12 cellular contexts compared by ENCODE assay signal in the genomic region with DNA sequence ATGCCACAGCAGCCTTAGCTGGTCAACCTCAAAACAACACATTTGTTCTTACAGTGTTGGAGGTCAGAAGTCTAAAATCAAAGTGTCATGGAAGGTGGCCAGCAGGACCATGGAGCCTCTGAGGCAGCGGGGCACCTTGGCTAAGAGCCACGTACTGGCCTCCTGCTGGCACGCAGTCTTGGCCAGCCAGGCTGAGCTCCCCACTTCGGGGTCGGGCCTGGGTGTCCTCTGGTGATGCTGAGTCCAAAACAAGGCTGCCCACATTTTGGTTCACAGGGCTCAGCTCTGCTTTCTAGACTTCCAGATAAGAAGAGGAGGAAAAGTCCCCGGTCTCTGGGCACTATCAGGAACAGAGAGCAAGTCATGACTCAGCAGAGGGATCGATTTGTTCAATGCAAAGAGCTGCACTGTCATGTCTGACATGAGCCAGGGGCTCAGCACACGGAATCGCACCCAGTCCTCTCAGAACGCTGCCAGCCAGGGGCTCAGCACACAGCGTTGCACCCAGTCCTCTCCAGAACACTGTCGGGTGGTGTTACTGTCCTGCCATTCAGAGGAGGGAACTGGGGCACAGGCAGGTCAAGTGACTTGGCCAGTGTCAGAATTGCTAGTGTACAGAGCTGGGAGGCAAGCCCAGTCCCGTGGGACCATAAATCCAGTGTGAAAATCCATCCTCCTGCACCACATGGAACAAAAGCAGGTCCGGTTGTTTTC. TPM values are rescaled to one million over a fixed set of nuclear protein-coding genes. Genes with fewer than 3 reads are reported as not detected.
DNase-seq lines count a peak whose midpoint lies in the region; ATAC-seq, FAIRE-seq and TF ChIP-seq lines count a peak whose summit lies in the region.
"Had no signal": no experiment of that assay in that cellular context is flagged by ENCODE, and none has a peak within 500 bp of the region (broad histone marks: within the 10 kb centered on the region; RNA-seq: fewer than 3 reads in every experiment).

No MANE protein-coding gene starts in this region.

- H3K27ac ChIP-seq in astrocyte (ENCODE audit: low read depth, low read length) (no peak overlapping the region), HepG2 (ENCODE audit: extremely low read length, insufficient read depth, low read length) (no peak overlapping the region)

- peak; percentile 78 for ATAC-seq in HepG2
- ATAC-seq in stimulated activated naive B cell treated with anti-CD40 and anti-IgM and Interleukin-4, amounts not matched to agents 10 μg/mL and 1 μg/mL and 100 μg/mL, for 72 hours (replicated peaks) = no peak

- no peaks in the 10 kb centered on the region for H3K9me3 ChIP-seq in astrocyte (ENCODE audit: insufficient read depth, low read depth, low read length)
- H3K9me3 ChIP-seq in HepG2 (ENCODE audit: low read length) = no peaks in the 10 kb centered on the region

- CTCF ChIA-PET in HepG2 (lab: Yijun Ruan, JAX; ENCODE audit: low intra/inter-chr PET ratio, low total read pairs) = no interaction called here

- TF ChIP-seq CTCF in astrocyte (IDR thresholded peaks at IDR 0.05; ENCODE audit: insufficient read depth, low read depth, low read length) (no peak), HepG2 (CRISPR knock-in tag; IDR thresholded peaks at IDR 0.05) (no peak)

- TF ChIP-seq POLR2A in HepG2 (IDR thresholded peaks at IDR 0.05; ENCODE audit: insufficient read depth in 1 of 2, low read depth in 2 of 2, low read length in 2 of 2) = no peak

- in situ Hi-C loops in HepG2 (cut with HindIII; ENCODE audit: extremely low pct_ligation_motif_present, low pct_unique_long_range_greater_than_20kb) = no loop called here

- WGBS in HepG2 (ENCODE audit: low lambda C conversion rate) = 15% methylated on average over 4 of the region's 14 CpGs

- peaks cover 4% of the 10 kb centered on the region for H4K20me1 ChIP-seq in astrocyte (ENCODE audit: insufficient read depth, low read length)
- no peaks in the 10 kb centered on the region for H4K20me1 ChIP-seq in HepG2 (ENCODE audit: insufficient read depth, low read length)

- H3K36me3 ChIP-seq in astrocyte (ENCODE audit: insufficient read depth, low read length) (no peaks in the 10 kb centered on the region), HepG2 (replicated peaks in 1 of 2; ENCODE audit: control insufficient read depth in 1 of 2, insufficient read depth in 2 of 2, low read length in 2 of 2) (no peaks in the 10 kb centered on the region)

- peak overlapping the region; percentile 70 for H3K27ac Mint-ChIP-seq in activated CD4-positive, alpha-beta T cell treated with anti-CD3 and anti-CD28 coated beads, Interleukin-2, amount 10 ng/mL, durations not matched to agents 24 days and 14 days
- peak overlapping the region; percentile 66 for H3K27ac Mint-ChIP-seq in astrocyte (ENCODE audit: unreplicated experiment)
- peak overlapping the region; percentile 79 for H3K27ac Mint-ChIP-seq in stimulated activated naive B cell treated with anti-CD40 and anti-IgM and Interleukin-4, amounts not matched to agents 10 μg/mL and 1 μg/mL and 100 μg/mL, for 72 hours

- no peak overlapping the region for H3K4me3 ChIP-seq in astrocyte (ENCODE audit: insufficient read depth, low read depth, low read length)
- H3K4me3 ChIP-seq in HepG2 (replicated peaks in 1 of 3; ENCODE audit: insufficient read depth in 1 of 3, low read depth in 2 of 3, low read length in 3 of 3) = peak overlapping the region in 1 of 3 experiments; percentile 24; a peak in 1 of 6 replicates

- H3K4me3 Mint-ChIP-seq in activated CD4-positive, alpha-beta T cell treated with anti-CD3 and anti-CD28 coated beads, Interleukin-2, amount 10 ng/mL, durations not matched to agents 24 days and 14 days = peak overlapping the region; percentile 87
- no peak overlapping the region for H3K4me3 Mint-ChIP-seq in astrocyte (ENCODE audit: unreplicated experiment)
- peak overlapping the region; percentile 91 to 98 for H3K4me3 Mint-ChIP-seq in stimulated activated naive B cell treated with anti-CD40 and anti-IgM and Interleukin-4, amounts not matched to agents 10 μg/mL and 1 μg/mL and 100 μg/mL, for 72 hours

- H3K27me3 Mint-ChIP-seq in activated CD4-positive, alpha-beta T cell treated with anti-CD3 and anti-CD28 coated beads, Interleukin-2, amount 10 ng/mL, durations not matched to agents 24 days and 14 days = no peaks in the 10 kb centered on the region
- H3K27me3 Mint-ChIP-seq in astrocyte (ENCODE audit: low read depth, unreplicated experiment) = no peaks in the 10 kb centered on the region
- no peaks in the 10 kb centered on the region for H3K27me3 Mint-ChIP-seq in stimulated activated naive B cell treated with anti-CD40 and anti-IgM and Interleukin-4, amounts not matched to agents 10 μg/mL and 1 μg/mL and 100 μg/mL, for 72 hours

- BruUV-seq in HepG2 (replicated peaks; lab: Mats Ljungman, UMichigan) = no TSS peak

- H2AFZ ChIP-seq in astrocyte (ENCODE audit: low read depth, low read length) (no peak overlapping the region), HepG2 (ENCODE audit: low read length) (no peak overlapping the region)

- no peak for TF ChIP-seq EP300 in HepG2 (IDR thresholded peaks at IDR 0.05; ENCODE audit: low read depth in 2 of 2, low read length in 2 of 2)
- TF ChIP-seq EP300 in HepG2 (CRISPR knock-in tag; IDR thresholded peaks at IDR 0.05; ENCODE audit: borderline replicate concordance) = no peak

- no peak overlapping the region for H3K4me2 ChIP-seq in astrocyte (ENCODE audit: low read length)
- H3K4me2 ChIP-seq in HepG2 (ENCODE audit: low read depth, low read length) = peak overlapping the region; percentile 56

- H3K36me3 Mint-ChIP-seq in activated CD4-positive, alpha-beta T cell treated with anti-CD3 and anti-CD28 coated beads, Interleukin-2, amount 10 ng/mL, durations not matched to agents 24 days and 14 days (ENCODE audit: low read depth) = peaks cover 29% of the 10 kb centered on the region
- peaks cover 17% of the 10 kb centered on the region for H3K36me3 Mint-ChIP-seq in astrocyte (ENCODE audit: low read depth, unreplicated experiment)
- H3K36me3 Mint-ChIP-seq in stimulated activated naive B cell treated with anti-CD40 and anti-IgM and Interleukin-4, amounts not matched to agents 10 μg/mL and 1 μg/mL and 100 μg/mL, for 72 hours = peaks cover 21 to 26% of the 10 kb centered on the region in 2 donors

- no peak for DNase-seq in activated CD4-positive, alpha-beta T cell treated with anti-CD3 and anti-CD28 coated beads, Interleukin-2, amount 10 ng/mL, durations not matched to agents 24 days and 14 days
- DNase-seq in activated CD4-positive, alpha-beta T cell treated with anti-CD3 and anti-CD28 coated beads for 48 hours = no peak
- DNase-seq in astrocyte (ENCODE audit: low read depth) = no peak
- DNase-seq in HepG2 (ENCODE audit: low spot score) = peak; percentile 12
- no peak for DNase-seq in stimulated activated naive B cell treated with anti-CD40 and anti-IgM and Interleukin-4, amounts not matched to agents 10 μg/mL and 1 μg/mL and 100 μg/mL, for 72 hours
- DNase-seq in kidney tubule cell (ENCODE audit: low spot score) = no peak
- no peak for DNase-seq in NCI-H1092 (lab: John Stamatoyannopoulos, UW)
- no peak for DNase-seq in HK-2 (ENCODE audit: unreplicated experiment)
- DNase-seq: ACHN; activated naive CD4-positive, alpha-beta T cell treated with Interleukin-2 at 50 U/mL for 16 hours; MM.1S; stimulated activated CD4-positive, alpha-beta T cell treated with anti-CD3 and anti-CD28 coated beads, Interleukin-4, amount 100 ng/mL, for 1 hour had no signal

- no peak for TF ChIP-seq RAD21 in HepG2 (CRISPR knock-in tag; IDR thresholded peaks at IDR 0.05)

- H3K9ac ChIP-seq in astrocyte (ENCODE audit: low read length) (no peak overlapping the region), HepG2 (ENCODE audit: insufficient read depth, low read depth, low read length) (no peak overlapping the region)

- POLR2A ChIA-PET in HepG2 (lab: Yijun Ruan, JAX) = no interaction called here

- H3K79me2 ChIP-seq in astrocyte (ENCODE audit: insufficient read depth, low read length) (no peaks in the 10 kb centered on the region), HepG2 (ENCODE audit: insufficient read depth, low read length) (no peaks in the 10 kb centered on the region)

- H3K4me1 Mint-ChIP-seq in activated CD4-positive, alpha-beta T cell treated with anti-CD3 and anti-CD28 coated beads, Interleukin-2, amount 10 ng/mL, durations not matched to agents 24 days and 14 days = peaks cover 47% of the 10 kb centered on the region
- peaks cover 8% of the 10 kb centered on the region for H3K4me1 Mint-ChIP-seq in astrocyte (ENCODE audit: low read depth, unreplicated experiment)
- H3K4me1 Mint-ChIP-seq in stimulated activated naive B cell treated with anti-CD40 and anti-IgM and Interleukin-4, amounts not matched to agents 10 μg/mL and 1 μg/mL and 100 μg/mL, for 72 hours = peaks cover 42 to 60% of the 10 kb centered on the region in 2 donors

- FAIRE-seq in astrocyte (lab: Jason Lieb, UNC) (no peak), HepG2 (lab: Jason Lieb, UNC) (no peak)

- H3K9me3 Mint-ChIP-seq in activated CD4-positive, alpha-beta T cell treated with anti-CD3 and anti-CD28 coated beads, Interleukin-2, amount 10 ng/mL, durations not matched to agents 24 days and 14 days = no peaks in the 10 kb centered on the region
- H3K9me3 Mint-ChIP-seq in astrocyte (ENCODE audit: unreplicated experiment) = no peaks in the 10 kb centered on the region
- H3K9me3 Mint-ChIP-seq in stimulated activated naive B cell treated with anti-CD40 and anti-IgM and Interleukin-4, amounts not matched to agents 10 μg/mL and 1 μg/mL and 100 μg/mL, for 72 hours = no peaks in the 10 kb centered on the region

- peaks cover 8% of the 10 kb centered on the region for H3K4me1 ChIP-seq in astrocyte (ENCODE audit: insufficient read depth, low read length)
- peaks cover 17% of the 10 kb centered on the region for H3K4me1 ChIP-seq in HepG2 (ENCODE audit: insufficient read depth, low read length)

- intact Hi-C loops in activated CD4-positive, alpha-beta T cell treated with anti-CD3 and anti-CD28 coated beads, Interleukin-2, amount 10 ng/mL, durations not matched to agents 24 days and 14 days (cut with micrococcal nuclease) = no loop called here
- intact Hi-C loops in HepG2 (cut with micrococcal nuclease; ENCODE audit: unreplicated experiment) = no loop called here

- no peaks in the 10 kb centered on the region for H3K27me3 ChIP-seq in astrocyte (ENCODE audit: insufficient read depth, low read length)
- H3K27me3 ChIP-seq in HepG2 (ENCODE audit: control insufficient read depth in 1 of 2, insufficient read depth in 2 of 2, low read length in 2 of 2) = no peaks in the 10 kb centered on the region

RNA-seq across cellular contexts. Expression of a gene that starts 2.5 kb away (rescaled TPM):
- 46.4 and 51.6 TPM in 2 replicates for total RNA-seq in activated CD4-positive, alpha-beta T cell treated with anti-CD3 and anti-CD28 coated beads, Interleukin-2, amount 10 ng/mL, durations not matched to agents 24 days and 14 days
- total RNA-seq in astrocyte = 9.0 and 9.4 TPM in 2 replicates
- total RNA-seq in HepG2 (2016; rRNA removed; fragmentation: Illumina TruSeq; extraction: Trizol) = 0.40 and 0.56 TPM in 2 replicates
- not detected in 2 replicates for total RNA-seq in HepG2 (2016; cell fraction: cytosol; rRNA removed; fragmentation: Illumina TruSeq; extraction: Trizol; ENCODE audit: low read depth)
- 0.26 TPM in 1 of 2 replicates, not detected in the other for total RNA-seq in HepG2 (2016; cell fraction: insoluble cytoplasmic fraction; rRNA removed; fragmentation: Illumina TruSeq; extraction: Trizol)
- total RNA-seq in HepG2 (2016; cell fraction: membrane; rRNA removed; fragmentation: Illumina TruSeq; extraction: Trizol) = 0.48 TPM in 1 of 2 replicates, not detected in the other
- 0.41 and 0.59 TPM in 2 replicates for total RNA-seq in HepG2 (2016; cell fraction: nucleus; rRNA removed; fragmentation: Illumina TruSeq; extraction: Trizol)
- polyA plus RNA-seq in HepG2 (2011; rRNA removed) = 1.4 and 1.6 TPM in 2 replicates
- polyA plus RNA-seq in HepG2 (2011; cell fraction: cytosol; rRNA removed) = 0.46 and 0.60 TPM in 2 replicates
- 3.3 and 4.3 TPM in 2 replicates for polyA plus RNA-seq in HepG2 (2011; cell fraction: nucleus; rRNA removed)
- 2.2 and 2.8 TPM in 2 replicates for polyA plus RNA-seq in HepG2 (2012)
- 0.15 and 0.23 TPM in 2 replicates for polyA plus RNA-seq in HepG2 (2016; cell fraction: cytosol; fragmentation: Illumina TruSeq; extraction: Trizol; ENCODE audit: low read depth)
- 0.28 and 0.61 TPM in 2 replicates for polyA plus RNA-seq in HepG2 (2016; cell fraction: insoluble cytoplasmic fraction; fragmentation: Illumina TruSeq; extraction: Trizol; ENCODE audit: low read depth)
- 0.21 and 0.37 TPM in 2 replicates for polyA plus RNA-seq in HepG2 (2016; cell fraction: membrane; fragmentation: Illumina TruSeq; extraction: Trizol; ENCODE audit: low read depth)
- 1.3 and 2.3 TPM in 2 replicates for polyA plus RNA-seq in HepG2 (2016; cell fraction: nucleus; fragmentation: Illumina TruSeq; extraction: Trizol; ENCODE audit: insufficient read depth, low read depth)
- 1.6 and 2.5 TPM in 2 replicates for polyA minus RNA-seq in HepG2 (2011; rRNA and poly(A)+ RNA removed; ENCODE audit: low replicate concordance)
- 0.62 TPM in 1 of 2 replicates, not detected in the other for polyA minus RNA-seq in HepG2 (2011; cell fraction: cytosol; rRNA and poly(A)+ RNA removed)
- polyA minus RNA-seq in HepG2 (2011; cell fraction: nucleus; rRNA and poly(A)+ RNA removed) = 3.3 and 3.4 TPM in 2 replicates
